In the genomic region with DNA sequence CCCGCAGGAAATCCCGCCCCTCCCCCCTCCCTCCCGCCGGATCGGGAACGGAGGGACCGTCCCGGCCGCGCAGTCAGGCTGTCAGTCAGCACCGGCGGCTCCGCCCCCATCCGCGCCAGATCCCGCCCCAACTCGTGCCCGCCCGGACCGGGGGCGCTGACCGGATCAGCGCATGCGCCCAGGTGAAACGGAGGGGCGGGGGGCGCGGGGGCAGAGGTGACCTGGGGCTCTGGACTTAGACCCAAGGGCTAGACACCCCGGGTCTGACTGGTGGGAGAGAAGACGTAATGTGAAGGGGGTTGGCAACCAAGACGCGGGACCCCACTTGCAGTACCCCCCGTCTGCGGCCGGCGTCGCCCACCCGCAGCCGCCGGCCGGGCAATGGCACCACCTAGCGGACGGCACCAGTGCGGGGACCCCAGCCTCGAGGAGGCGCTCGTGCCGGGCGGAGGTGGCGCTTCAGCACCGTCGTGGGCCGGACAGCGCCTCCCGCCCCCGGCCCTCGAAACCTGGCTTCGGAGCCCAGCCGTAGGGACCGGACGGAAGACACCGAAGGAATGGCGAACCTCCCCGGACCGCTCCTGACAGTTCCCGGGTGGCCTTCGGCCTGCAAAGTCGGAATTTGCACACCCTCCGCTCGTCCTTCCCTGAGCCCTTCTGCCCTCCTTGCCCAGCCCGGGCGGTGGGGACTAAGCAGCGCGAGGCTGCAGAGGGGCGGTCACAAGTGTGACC, we compare ENCODE assay signal across 8 cellular contexts. TPM values are rescaled to one million over a fixed set of nuclear protein-coding genes. Genes with fewer than 3 reads are reported as not detected.
DNase-seq lines count a peak whose midpoint lies in the region; ATAC-seq and TF ChIP-seq lines count a peak whose summit lies in the region.

A gene with protein sequence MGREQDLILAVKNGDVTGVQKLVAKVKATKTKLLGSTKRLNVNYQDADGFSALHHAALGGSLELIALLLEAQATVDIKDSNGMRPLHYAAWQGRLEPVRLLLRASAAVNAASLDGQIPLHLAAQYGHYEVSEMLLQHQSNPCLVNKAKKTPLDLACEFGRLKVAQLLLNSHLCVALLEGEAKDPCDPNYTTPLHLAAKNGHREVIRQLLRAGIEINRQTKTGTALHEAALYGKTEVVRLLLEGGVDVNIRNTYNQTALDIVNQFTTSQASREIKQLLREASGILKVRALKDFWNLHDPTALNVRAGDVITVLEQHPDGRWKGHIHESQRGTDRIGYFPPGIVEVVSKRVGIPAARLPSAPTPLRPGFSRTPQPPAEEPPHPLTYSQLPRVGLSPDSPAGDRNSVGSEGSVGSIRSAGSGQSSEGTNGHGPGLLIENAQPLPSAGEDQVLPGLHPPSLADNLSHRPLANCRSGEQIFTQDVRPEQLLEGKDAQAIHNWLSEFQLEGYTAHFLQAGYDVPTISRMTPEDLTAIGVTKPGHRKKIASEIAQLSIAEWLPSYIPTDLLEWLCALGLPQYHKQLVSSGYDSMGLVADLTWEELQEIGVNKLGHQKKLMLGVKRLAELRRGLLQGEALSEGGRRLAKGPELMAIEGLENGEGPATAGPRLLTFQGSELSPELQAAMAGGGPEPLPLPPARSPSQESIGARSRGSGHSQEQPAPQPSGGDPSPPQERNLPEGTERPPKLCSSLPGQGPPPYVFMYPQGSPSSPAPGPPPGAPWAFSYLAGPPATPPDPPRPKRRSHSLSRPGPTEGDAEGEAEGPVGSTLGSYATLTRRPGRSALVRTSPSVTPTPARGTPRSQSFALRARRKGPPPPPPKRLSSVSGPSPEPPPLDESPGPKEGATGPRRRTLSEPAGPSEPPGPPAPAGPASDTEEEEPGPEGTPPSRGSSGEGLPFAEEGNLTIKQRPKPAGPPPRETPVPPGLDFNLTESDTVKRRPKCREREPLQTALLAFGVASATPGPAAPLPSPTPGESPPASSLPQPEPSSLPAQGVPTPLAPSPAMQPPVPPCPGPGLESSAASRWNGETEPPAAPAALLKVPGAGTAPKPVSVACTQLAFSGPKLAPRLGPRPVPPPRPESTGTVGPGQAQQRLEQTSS (N-terminal part only) (minus strand): TSS at position 15 of the 732 bp plus-strand sequence. CDS start 1,733 bp downstream, outside the sequence.

- POLR2A ChIA-PET in AG04450 (lab: Yijun Ruan, JAX): interaction anchor here (0.6 to 1.5 kb wide), 8 partner anchors 9 to 151 kb away, joined by 3 to 6 read pairs (median 3); a partner anchor contains a TSS

- peak; percentile 70 for DNase-seq in AG04450 (ENCODE audit: low read depth, low spot score)
- DNase-seq in NCI-H446 (lab: John Stamatoyannopoulos, UW): peak; percentile 89 to 96
- DNase-seq in activated CD4-positive, alpha-beta T cell treated with anti-CD3 and anti-CD28 coated beads for 4 hours: peak; percentile 68 to 74
- peak; percentile 70 to 85 for DNase-seq in stimulated activated CD4-positive, alpha-beta T cell treated with anti-CD3 and anti-CD28 coated beads, Interleukin-15, amount 100 ng/mL, for 48 hours (ENCODE audit: low read depth in 2 of 2)

- peak within 1 kb of the TSS; percentile 75 for H3K4me3 ChIP-seq in AG04450 (ENCODE audit: low read depth, low read length)

- peak; percentile 42 for ATAC-seq in GM18909 (IDR thresholded peaks at IDR 0.05; ENCODE audit: poor library complexity, unreplicated experiment)
- ATAC-seq in HG03342 (IDR thresholded peaks at IDR 0.05; ENCODE audit: unreplicated experiment): peak; percentile 43

- H3K27me3 ChIP-seq in AG04450 (ENCODE audit: control insufficient read depth, insufficient read depth, low read length) (no peaks in the 10 kb centered on the region), layer of hippocampus (ENCODE audit: control insufficient read depth, insufficient read depth, low read length) (no peaks in the 10 kb centered on the region)

- TF ChIP-seq CTCF in AG04450 (IDR thresholded peaks at IDR 0.05; ENCODE audit: low read depth, low read length): peak; percentile 96

- peak within 1 kb of the TSS; percentile 31 for H3K27ac ChIP-seq in AG04450 (ENCODE audit: low read depth, low read length)
- H3K27ac ChIP-seq in cingulate gyrus (ENCODE audit: low read depth, low read length): peak within 1 kb of the TSS; percentile 91
- peak within 1 kb of the TSS; percentile 90 for H3K27ac ChIP-seq in layer of hippocampus (ENCODE audit: low read depth, low read length)

- CTCF ChIA-PET in AG04450 (lab: Charles Lee): interaction anchor here (0.7 to 1.3 kb wide), 7 partner anchors 36 to 135 kb away, joined by 3 to 7 read pairs (median 3); a partner anchor contains a TSS

- no peaks in the 10 kb centered on the region; the same call in 1 of the 2 replicates for H3K9me3 ChIP-seq in AG04450 (ENCODE audit: control insufficient read depth, insufficient read depth, low read length)

RNA-seq across cellular contexts. Expression of the gene that starts here (rescaled TPM):
- polyA plus RNA-seq in AG04450 (2011; rRNA removed): 1.9 and 2.8 TPM in 2 replicates
- 7.0 and 7.4 TPM in 2 replicates for polyA minus RNA-seq in AG04450 (2011; rRNA and poly(A)+ RNA removed)

Comparison
In these comparisons a context has a peak if more than half of its experiments do, and no peak if none do; other contexts are left out.
1. Peak in every context shown above with its lines: DNase-seq, ATAC-seq, H3K4me3 ChIP-seq and H3K27ac ChIP-seq.
2. H3K27ac ChIP-seq: peak in every context shown above with its lines; median percentile 91 in cingulate gyrus; 90 in layer of hippocampus; 31 in AG04450.